Comparison of ENCODE assay signal across 8 cellular contexts in genomic region chr17:18681767-18682571, GRCh38. TPM values are rescaled to one million over a fixed set of nuclear protein-coding genes. Genes with fewer than 3 reads are reported as not detected.
DNase-seq lines count a peak whose midpoint lies in the region; ATAC-seq, FAIRE-seq and TF ChIP-seq lines count a peak whose summit lies in the region.
"Not testable (repeated sequence)": the region's sequence is repeated elsewhere in the genome, so short reads cannot be mapped to it uniquely, and the experiment has no call there.

FOXO3B (minus strand) TSS chr17:18682314; CDS start chr17:18681651, 663 bp downstream.

- DNase-seq in A549 (ENCODE audit: low read depth in 1 of 2, low spot score in 1 of 2) (peak; percentile 84 to 98), NCI-H2171 treated with DMSO at 0.1 percent for 48 hours (lab: John Stamatoyannopoulos, UW) (peak; percentile 97), WERI-Rb-1 (peak; percentile 91), bronchial epithelial cell (ENCODE audit: low read depth) (peak; percentile 79), gastrocnemius medialis (peak; percentile 44 to 74)

- peak; percentile 65 for TF ChIP-seq POLR2A in A549 (IDR thresholded peaks at IDR 0.05; ENCODE audit: low read length)
- TF ChIP-seq POLR2A in gastrocnemius medialis (IDR thresholded peaks at IDR 0.05) = not testable (repeated sequence)

- WGBS in A549 (ENCODE audit: missing lambda C conversion rate) = under 1% methylated on average over 41 of the region's 58 CpGs

- CTCF ChIA-PET in A549 (lab: Yijun Ruan, JAX) = not testable (repeated sequence)

- H3K9me3 ChIP-seq in A549; WERI-Rb-1 (ENCODE audit: severe bottlenecking); iPS-18a (ENCODE audit: control insufficient read depth, low read depth, low read length); gastrocnemius medialis: not testable (repeated sequence)

- H3K9ac ChIP-seq in iPS-18a (ENCODE audit: low read length) = peak within 1 kb of the TSS; percentile 72

- POLR2A ChIA-PET in A549 (lab: Yijun Ruan, JAX) = interaction anchor here (1.1 kb wide), 1 partner anchor 16 kb away, joined by 5 read pairs; no protein-coding TSS in a partner anchor

- TF ChIP-seq EP300 in A549 (IDR thresholded peaks at IDR 0.05) = not testable (repeated sequence)

- H3K36me3 ChIP-seq in WERI-Rb-1; bronchial epithelial cell (ENCODE audit: control insufficient read depth, insufficient read depth, low read length); iPS-18a (ENCODE audit: control insufficient read depth, low read depth, low read length); gastrocnemius medialis: not testable (repeated sequence)

- in situ Hi-C loops in gastrocnemius medialis (cut with MboI; ENCODE audit: low sequenced_read_pairs in 4 of 4) = not testable (repeated sequence)

- ATAC-seq in A549 (peak; percentile 96 to 99), GM18870 (IDR thresholded peaks at IDR 0.05; ENCODE audit: unreplicated experiment) (peak; percentile 89), HG03095 (IDR thresholded peaks at IDR 0.05; ENCODE audit: unreplicated experiment) (peak; percentile 92), gastrocnemius medialis (peak; percentile 92 to 95)

- H3K27ac ChIP-seq in A549 (peak within 1 kb of the TSS; percentile 83 to 92), gastrocnemius medialis (peak within 1 kb of the TSS; percentile 37 to 63 (median 59))
- H3K27ac ChIP-seq in WERI-Rb-1; iPS-18a (ENCODE audit: low read length): not testable (repeated sequence)

- H3K4me1 ChIP-seq in A549; iPS-18a (ENCODE audit: control insufficient read depth, low read depth, low read length); gastrocnemius medialis: not testable (repeated sequence)

- FAIRE-seq in A549 (lab: Jason Lieb, UNC) = peak; percentile 99
- peak; percentile 95 for FAIRE-seq in bronchial epithelial cell (lab: Jason Lieb, UNC)

- H3K4me2 ChIP-seq in A549 = peak within 1 kb of the TSS; percentile 80

- H3K4me3 ChIP-seq in A549 (peak within 1 kb of the TSS; percentile 65), WERI-Rb-1 (ENCODE audit: low read depth, low read length) (peak within 1 kb of the TSS; percentile 47), bronchial epithelial cell (ENCODE audit: low read depth, low read length) (peak within 1 kb of the TSS; percentile 40), iPS-18a (ENCODE audit: low read length) (peak within 1 kb of the TSS; percentile 61), gastrocnemius medialis (peak within 1 kb of the TSS; percentile 47 to 73 (median 63))

- intact Hi-C loops in gastrocnemius medialis (cut with DNase I; ENCODE audit: low total_unique reads) = not testable (repeated sequence)

- not testable (repeated sequence) for TF ChIP-seq RAD21 in A549 (conservative IDR thresholded peaks at IDR 0.05 in 1 of 2, IDR thresholded peaks at IDR 0.05 in 1 of 2)

- H3K27me3 ChIP-seq in WERI-Rb-1 (ENCODE audit: insufficient read depth, low read depth, severe bottlenecking); bronchial epithelial cell (ENCODE audit: control insufficient read depth, insufficient read depth, low read length); iPS-18a (ENCODE audit: control insufficient read depth, insufficient read depth, low read length); gastrocnemius medialis: not testable (repeated sequence)

- TF ChIP-seq CTCF in A549 (IDR thresholded peaks at IDR 0.05); WERI-Rb-1 (IDR thresholded peaks at IDR 0.05; ENCODE audit: low read depth, low read length); bronchial epithelial cell (IDR thresholded peaks at IDR 0.05; ENCODE audit: insufficient read depth, low read length, severe bottlenecking); gastrocnemius medialis (IDR thresholded peaks at IDR 0.05 in 4 of 5, conservative IDR thresholded peaks at IDR 0.05 in 1 of 5): not testable (repeated sequence)

TF ChIP-seq in A549, 52 proteins besides CTCF, POLR2A, EP300 and RAD21:
- TF ChIP-seq PHF8 (IDR thresholded peaks at IDR 0.05; ENCODE audit: borderline replicate concordance, low read depth) = 0 out of 2 replicates have a peak, but pooled peaks have one; percentile 25
- TF ChIP-seq, protein P1, sequence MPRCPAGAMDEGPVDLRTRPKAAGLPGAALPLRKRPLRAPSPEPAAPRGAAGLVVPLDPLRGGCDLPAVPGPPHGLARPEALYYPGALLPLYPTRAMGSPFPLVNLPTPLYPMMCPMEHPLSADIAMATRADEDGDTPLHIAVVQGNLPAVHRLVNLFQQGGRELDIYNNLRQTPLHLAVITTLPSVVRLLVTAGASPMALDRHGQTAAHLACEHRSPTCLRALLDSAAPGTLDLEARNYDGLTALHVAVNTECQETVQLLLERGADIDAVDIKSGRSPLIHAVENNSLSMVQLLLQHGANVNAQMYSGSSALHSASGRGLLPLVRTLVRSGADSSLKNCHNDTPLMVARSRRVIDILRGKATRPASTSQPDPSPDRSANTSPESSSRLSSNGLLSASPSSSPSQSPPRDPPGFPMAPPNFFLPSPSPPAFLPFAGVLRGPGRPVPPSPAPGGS (IDR thresholded peaks at IDR 0.05) = 0 out of 3 replicates have a peak, but pooled peaks have one; percentile 54
- peak; percentile 88 for TF ChIP-seq CHD2 (IDR thresholded peaks at IDR 0.05; ENCODE audit: low read length, partially characterized antibody)
- peak; percentile 57 for TF ChIP-seq MAX (IDR thresholded peaks at IDR 0.05)
- peak; percentile 87 for TF ChIP-seq REST (IDR thresholded peaks at IDR 0.05)
TF ChIP-seq in A549: peak in this region for 5; not testable (repeated sequence) for 47.

RNA-seq across cellular contexts. Expression of gene FOXO3B, which starts in this region (rescaled TPM):
- polyA plus RNA-seq in A549 (2011; rRNA removed) (3.2 and 4.0 TPM in 2 replicates), A549 (2017; fragmentation: RNase III; extraction: RNeasy Plus Mini Kit Qiagen cat#74134 plus additional on column Dnase treatment) (2.6 to 3.2 TPM (median 2.7 TPM) in 3 replicates)
- polyA plus RNA-seq in A549 (2012; cell fraction: cytosol; rRNA removed) = 6.5 and 9.0 TPM in 2 replicates
- polyA plus RNA-seq in A549 (2012; cell fraction: nucleus; rRNA removed) = 10.3 and 12.3 TPM in 2 replicates
- polyA minus RNA-seq in A549 (2011; rRNA and poly(A)+ RNA removed) = 8.1 and 8.6 TPM in 2 replicates
- total RNA-seq in bronchial epithelial cell (0.64 and 2.1 TPM in 2 replicates), gastrocnemius medialis (10 to 100 TPM in 1 of 4 donors, 1 to 10 TPM in 3; 2.3 to 10.7 (median 4.8) TPM)
